Comparison of ENCODE assay signal across 8 cellular contexts in the genomic region with DNA sequence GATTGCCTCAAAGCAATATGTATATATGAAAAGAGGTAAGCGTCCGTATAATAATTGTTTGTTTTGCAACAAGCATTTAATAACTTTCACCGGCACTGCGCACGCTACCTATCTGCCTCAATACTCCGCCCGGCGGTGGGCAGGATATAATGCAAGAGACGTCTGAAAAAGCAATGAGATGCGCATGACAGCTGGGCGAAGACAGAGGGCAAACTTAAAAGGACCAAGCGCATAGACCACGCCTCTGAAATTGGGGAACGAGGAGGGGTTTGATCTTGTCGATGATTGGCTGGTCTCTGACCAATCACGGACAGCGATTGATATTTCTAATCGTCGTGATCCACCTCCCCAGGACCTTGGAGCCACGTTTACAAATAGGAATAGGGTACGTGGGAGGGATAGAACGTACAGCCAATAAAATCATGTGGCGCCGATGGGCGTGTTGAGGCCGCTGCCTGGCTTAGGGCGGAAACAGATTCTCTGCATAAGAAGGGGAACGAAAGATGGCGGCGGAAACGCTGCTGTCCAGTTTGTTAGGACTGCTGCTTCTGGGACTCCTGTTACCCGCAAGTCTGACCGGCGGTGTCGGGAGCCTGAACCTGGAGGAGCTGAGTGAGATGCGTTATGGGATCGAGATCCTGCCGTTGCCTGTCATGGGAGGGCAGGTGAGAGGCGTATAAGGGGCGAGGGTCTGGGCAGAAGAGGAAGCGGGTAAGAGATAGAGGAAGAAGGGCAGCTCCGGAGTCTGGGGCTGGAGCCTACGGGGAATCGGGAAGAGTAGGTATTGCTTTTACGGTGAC. TPM values are rescaled to one million over a fixed set of nuclear protein-coding genes. Genes with fewer than 3 reads are reported as not detected.
DNase-seq lines count a peak whose midpoint lies in the region; ATAC-seq, FAIRE-seq and TF ChIP-seq lines count a peak whose summit lies in the region.

A gene with protein sequence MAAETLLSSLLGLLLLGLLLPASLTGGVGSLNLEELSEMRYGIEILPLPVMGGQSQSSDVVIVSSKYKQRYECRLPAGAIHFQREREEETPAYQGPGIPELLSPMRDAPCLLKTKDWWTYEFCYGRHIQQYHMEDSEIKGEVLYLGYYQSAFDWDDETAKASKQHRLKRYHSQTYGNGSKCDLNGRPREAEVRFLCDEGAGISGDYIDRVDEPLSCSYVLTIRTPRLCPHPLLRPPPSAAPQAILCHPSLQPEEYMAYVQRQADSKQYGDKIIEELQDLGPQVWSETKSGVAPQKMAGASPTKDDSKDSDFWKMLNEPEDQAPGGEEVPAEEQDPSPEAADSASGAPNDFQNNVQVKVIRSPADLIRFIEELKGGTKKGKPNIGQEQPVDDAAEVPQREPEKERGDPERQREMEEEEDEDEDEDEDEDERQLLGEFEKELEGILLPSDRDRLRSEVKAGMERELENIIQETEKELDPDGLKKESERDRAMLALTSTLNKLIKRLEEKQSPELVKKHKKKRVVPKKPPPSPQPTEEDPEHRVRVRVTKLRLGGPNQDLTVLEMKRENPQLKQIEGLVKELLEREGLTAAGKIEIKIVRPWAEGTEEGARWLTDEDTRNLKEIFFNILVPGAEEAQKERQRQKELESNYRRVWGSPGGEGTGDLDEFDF (plus strand): TSS at position 474 of the 800 bp plus-strand sequence. CDS start 30 bp downstream, at position 504.

- peaks cover 11 to 19% of the 10 kb centered on the region in 2 donors for H3K36me3 ChIP-seq in kidney (ENCODE audit: control insufficient read depth in 1 of 2, insufficient read depth in 2 of 2, low read length in 2 of 2)

- no peaks in the 10 kb centered on the region for H3K9me3 ChIP-seq in kidney (ENCODE audit: control insufficient read depth in 1 of 2, low read length in 2 of 2)

- FAIRE-seq in kidney (lab: Jason Lieb, UNC), result peak; percentile 99

- peak within 1 kb of the TSS; percentile 63 to 91 for H3K9ac ChIP-seq in kidney (ENCODE audit: low read length in 2 of 2)

- no peak within 1 kb of the TSS for H3K27ac ChIP-seq in kidney (ENCODE audit: low read depth in 2 of 2, low read length in 2 of 2)

- H3K4me3 ChIP-seq in kidney (ENCODE audit: low read length in 2 of 2), result peak within 1 kb of the TSS; percentile 98

- peak; percentile 85 for TF ChIP-seq CTCF in kidney (IDR thresholded peaks at IDR 0.05; ENCODE audit: borderline replicate concordance, extremely low read depth, insufficient read depth)

- H3K4me1 ChIP-seq in kidney (ENCODE audit: control insufficient read depth in 1 of 2, insufficient read depth in 1 of 2, low read depth in 1 of 2, low read length in 2 of 2), result peaks cover 6 to 7% of the 10 kb centered on the region in 2 donors

- intact Hi-C loops in kidney (cut with DNase I), result no loop called here

- ATAC-seq in GM19035 (IDR thresholded peaks at IDR 0.05; ENCODE audit: unreplicated experiment) (peak; percentile 98), HG03354 (IDR thresholded peaks at IDR 0.05; ENCODE audit: poor library complexity, severe bottlenecking, unreplicated experiment) (peak; percentile 97)
- peak; percentile 97 for ATAC-seq in activated CD4-positive, CD25-positive, alpha-beta regulatory T cell treated with anti-CD3 and anti-CD28 coated beads, Interleukin-2, amount 50 U/mL, for 24 hours

- peak; percentile 100 for DNase-seq in Ammon's horn (ENCODE audit: low spot score)
- peak; percentile 98 to 99 for DNase-seq in NCI-H446 (lab: John Stamatoyannopoulos, UW)
- DNase-seq in cerebellum (ENCODE audit: low spot score), result peak; percentile 98
- peak; percentile 97 for DNase-seq in kidney
- DNase-seq in stimulated activated CD4-positive, alpha-beta T cell treated with anti-CD3 and anti-CD28 coated beads, Interleukin-15, amount 100 ng/mL, for 24 hours, result peak; percentile 96

RNA-seq across cellular contexts. Expression of the gene that starts here (rescaled TPM):
- 78.9 TPM for total RNA-seq in cerebellum
- total RNA-seq in kidney, result 325 TPM
- 256 TPM for polyA plus RNA-seq in kidney (ENCODE audit: insufficient read depth, low read depth, low replicate concordance)
